In the genomic region with DNA sequence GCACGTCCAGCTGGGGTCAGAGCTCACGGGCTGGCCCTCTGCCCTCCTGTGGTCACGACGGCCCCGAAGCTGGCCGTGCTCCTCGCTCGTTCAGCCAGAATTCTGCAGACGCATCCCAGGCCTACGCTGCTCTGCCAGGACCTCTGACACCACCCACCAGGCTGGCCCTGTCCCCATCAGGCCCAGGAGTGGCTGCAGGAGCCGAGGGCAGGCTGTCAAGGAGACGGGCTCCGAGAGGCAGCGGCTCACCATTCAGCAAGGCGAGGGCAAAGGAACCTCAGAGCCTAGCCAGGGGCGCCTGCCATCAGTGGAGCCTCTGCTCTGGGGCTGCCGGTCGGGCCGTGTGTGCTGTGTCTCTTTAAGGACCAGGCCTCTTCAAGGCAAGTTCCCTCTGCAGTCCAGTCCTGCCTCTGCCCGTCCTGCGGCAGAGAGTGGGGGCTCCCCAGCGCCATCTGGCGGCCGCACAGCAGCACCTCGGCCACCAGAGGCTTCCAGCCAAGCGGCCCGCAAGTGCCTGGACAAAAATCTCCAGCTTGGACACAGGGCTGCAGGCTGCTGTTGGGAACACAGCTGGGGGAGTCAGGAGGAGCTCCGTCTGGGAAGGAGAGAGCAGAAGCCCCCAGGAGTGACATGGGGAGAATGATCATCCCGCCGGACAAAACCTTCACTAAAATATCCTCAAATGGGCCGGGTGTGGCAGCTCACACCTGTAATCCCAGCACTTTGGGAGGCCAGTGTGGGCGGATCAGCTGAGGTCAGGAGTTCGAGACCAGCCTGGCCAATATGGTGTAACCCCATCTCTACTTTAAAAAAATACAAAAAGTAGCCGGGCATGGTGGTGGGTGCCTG, we compare ENCODE assay signal across 8 cellular contexts. TPM values are rescaled to one million over a fixed set of nuclear protein-coding genes. Genes with fewer than 3 reads are reported as not detected.
DNase-seq lines count a peak whose midpoint lies in the region; ATAC-seq and TF ChIP-seq lines count a peak whose summit lies in the region.

No MANE protein-coding gene starts in this region.

- H3K27me3 Mint-ChIP-seq in activated CD8-positive, alpha-beta T cell treated with anti-CD3 and anti-CD28 coated beads, Interleukin-2, amount 10 ng/mL, durations not matched to agents 7 days and 5 days (ENCODE audit: low read depth): peaks cover 5% of the 10 kb centered on the region

- peak; percentile 49 for DNase-seq in AG04449 (ENCODE audit: low read depth, low spot score)
- DNase-seq in GM20000 (ENCODE audit: low spot score): peak; percentile 79
- peak; percentile 90 for DNase-seq in NCI-H82 (lab: John Stamatoyannopoulos, UW)
- DNase-seq in activated CD8-positive, alpha-beta T cell treated with anti-CD3 and anti-CD28 coated beads, Interleukin-2, amount 10 ng/mL, durations not matched to agents 7 days and 5 days: peak; percentile 80
- DNase-seq in effector memory CD4-positive, alpha-beta T cell: peak; percentile 49 to 61 (median 54)
- peak; percentile 89 to 90 for DNase-seq in lung microvascular endothelial cell (ENCODE audit: low read depth in 2 of 2)
- peak; percentile 54 for DNase-seq in stimulated activated CD8-positive, alpha-beta memory T cell treated with anti-CD3 and anti-CD28 coated beads, Interleukin-12 subunit alpha, Interleukin-12 subunit beta, amount 100 ng/mL, for 1 hour (ENCODE audit: low read depth)

- CTCF ChIA-PET in AG04449 (lab: Yijun Ruan, JAX): interaction anchor here (0.6 to 11.3 kb wide), 40 partner anchors 8 to 131 kb away, joined by 3 to 273 read pairs (median 6); no protein-coding TSS in a partner anchor
- CTCF ChIA-PET in activated CD8-positive, alpha-beta T cell treated with anti-CD3 and anti-CD28 coated beads, Interleukin-2, amount 10 ng/mL, durations not matched to agents 7 days and 5 days (lab: Charles Lee): interaction anchor here (0.7 to 7.3 kb wide), 24 partner anchors 10 to 145 kb away, joined by 3 to 77 read pairs (median 4); no protein-coding TSS in a partner anchor

- H3K36me3 Mint-ChIP-seq in activated CD8-positive, alpha-beta T cell treated with anti-CD3 and anti-CD28 coated beads, Interleukin-2, amount 10 ng/mL, durations not matched to agents 7 days and 5 days (ENCODE audit: low read depth): no peaks in the 10 kb centered on the region

- no peaks in the 10 kb centered on the region for H3K27me3 ChIP-seq in effector memory CD4-positive, alpha-beta T cell (replicated peaks; ENCODE audit: control insufficient read depth, insufficient read depth, low read length, poor library complexity, severe bottlenecking)

- H3K36me3 ChIP-seq in effector memory CD4-positive, alpha-beta T cell (ENCODE audit: control insufficient read depth, insufficient read depth, low read length): no peaks in the 10 kb centered on the region

- peaks cover 29% of the 10 kb centered on the region for H3K4me1 Mint-ChIP-seq in activated CD8-positive, alpha-beta T cell treated with anti-CD3 and anti-CD28 coated beads, Interleukin-2, amount 10 ng/mL, durations not matched to agents 7 days and 5 days (ENCODE audit: low read depth)

- peak; percentile 95 for ATAC-seq in activated CD8-positive, alpha-beta T cell treated with anti-CD3 and anti-CD28 coated beads, Interleukin-2, amount 10 ng/mL, durations not matched to agents 7 days and 5 days
- no peak for ATAC-seq in HG02642 (IDR thresholded peaks at IDR 0.05; ENCODE audit: poor library complexity, unreplicated experiment)

- H3K4me3 ChIP-seq in AG04449 (ENCODE audit: low read depth, low read length): peak overlapping the region; percentile 25; the same call in 1 of the 2 replicates
- no peak overlapping the region for H3K4me3 ChIP-seq in effector memory CD4-positive, alpha-beta T cell (ENCODE audit: insufficient read depth, low read depth, low read length, poor library complexity, severe bottlenecking)

- no peak overlapping the region for H3K4me3 Mint-ChIP-seq in activated CD8-positive, alpha-beta T cell treated with anti-CD3 and anti-CD28 coated beads, Interleukin-2, amount 10 ng/mL, durations not matched to agents 7 days and 5 days

- H3K9me3 ChIP-seq in effector memory CD4-positive, alpha-beta T cell (ENCODE audit: control insufficient read depth, low read length): no peaks in the 10 kb centered on the region

- H3K9me3 Mint-ChIP-seq in activated CD8-positive, alpha-beta T cell treated with anti-CD3 and anti-CD28 coated beads, Interleukin-2, amount 10 ng/mL, durations not matched to agents 7 days and 5 days (ENCODE audit: insufficient read depth): no peaks in the 10 kb centered on the region

- peak overlapping the region; percentile 61 for H3K27ac Mint-ChIP-seq in activated CD8-positive, alpha-beta T cell treated with anti-CD3 and anti-CD28 coated beads, Interleukin-2, amount 10 ng/mL, durations not matched to agents 7 days and 5 days

- H3K4me1 ChIP-seq in effector memory CD4-positive, alpha-beta T cell (ENCODE audit: control insufficient read depth, insufficient read depth, low read length, poor library complexity, severe bottlenecking): no peaks in the 10 kb centered on the region

- TF ChIP-seq CTCF in AG04449 (IDR thresholded peaks at IDR 0.05; ENCODE audit: insufficient read depth, low read length, missing control alignments) (peak; percentile 99), GM20000 (IDR thresholded peaks at IDR 0.05; ENCODE audit: extremely low read depth, missing control alignments) (peak; percentile 94)

- H3K27ac ChIP-seq in effector memory CD4-positive, alpha-beta T cell (ENCODE audit: insufficient read depth, low read length, poor library complexity, severe bottlenecking): no peak overlapping the region

- POLR2A ChIA-PET in AG04449 (lab: Yijun Ruan, JAX): interaction anchor here (1.8 kb wide), 1 partner anchor 64 kb away, joined by 5 read pairs; no protein-coding TSS in a partner anchor
- POLR2A ChIA-PET in activated CD8-positive, alpha-beta T cell treated with anti-CD3 and anti-CD28 coated beads, Interleukin-2, amount 10 ng/mL, durations not matched to agents 7 days and 5 days (lab: Charles Lee): no interaction called here

RNA-seq across cellular contexts. Expression of a gene that starts 7.4 kb away (rescaled TPM):
- total RNA-seq in activated CD8-positive, alpha-beta T cell treated with anti-CD3 and anti-CD28 coated beads, Interleukin-2, amount 10 ng/mL, durations not matched to agents 7 days and 5 days: 100 to 1,000 TPM; 143 to 156 TPM
- total RNA-seq in lung microvascular endothelial cell: 24.8 and 33.8 TPM in 2 replicates
